ENCODE assay signal across 17 cellular contexts in the genomic region with DNA sequence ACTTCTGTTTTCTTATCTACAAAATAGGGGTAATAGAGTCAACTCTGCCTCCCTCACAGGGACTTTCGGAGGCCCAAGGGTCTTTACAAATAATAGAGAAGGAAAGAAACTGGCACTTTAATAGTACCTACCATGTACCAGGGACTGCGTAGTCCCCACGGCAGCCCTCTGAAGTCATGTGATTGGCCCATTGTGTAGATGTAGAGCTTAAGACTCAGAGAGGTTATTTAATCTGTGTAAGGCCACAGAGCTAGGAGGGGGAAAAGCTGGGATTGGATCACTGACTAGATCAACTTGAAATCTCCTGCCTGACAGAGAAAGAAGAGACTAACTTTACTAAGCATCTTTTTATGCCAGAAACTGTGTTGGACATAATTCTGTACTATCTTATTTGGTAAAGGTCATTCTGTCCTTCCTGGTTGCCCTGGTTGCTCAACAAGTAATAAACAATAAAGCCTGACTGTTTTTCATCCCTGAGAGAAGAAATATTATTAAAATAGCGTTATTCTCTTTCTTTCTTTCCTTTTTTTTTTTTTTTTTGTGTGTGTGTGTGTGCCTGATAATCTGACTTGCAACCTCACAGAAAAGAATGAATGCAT. TPM values are rescaled to one million over a fixed set of nuclear protein-coding genes. Genes with fewer than 3 reads are reported as not detected.
DNase-seq lines count a peak whose midpoint lies in the region; ATAC-seq, FAIRE-seq and TF ChIP-seq lines count a peak whose summit lies in the region.
"Had no signal": no experiment of that assay in that cellular context is flagged by ENCODE, and none has a peak within 500 bp of the region (broad histone marks: within the 10 kb centered on the region; RNA-seq: fewer than 3 reads in every experiment).

No MANE protein-coding gene starts in this region.

- H3K27ac ChIP-seq in right atrium auricular region (peak overlapping the region in 1 of 2 donors; percentile 33), lower lobe of right lung (peak overlapping the region; percentile 38), upper lobe of left lung (peak overlapping the region in 1 of 4 donors; percentile 8)
- H3K27ac ChIP-seq: foreskin keratinocyte, psoas muscle had no signal

- 85 to 89% methylated on average over 4 of the region's 4 CpGs for WGBS in upper lobe of left lung, 2 donors

- H3K9me3 Mint-ChIP-seq in activated naive CD8-positive, alpha-beta T cell treated with anti-CD3 and anti-CD28 coated beads, Interleukin-2, amount 50 U/mL, for 24 hours = no peaks in the 10 kb centered on the region

- H3K27me3 Mint-ChIP-seq in activated naive CD8-positive, alpha-beta T cell treated with anti-CD3 and anti-CD28 coated beads, Interleukin-2, amount 50 U/mL, for 24 hours = no peaks in the 10 kb centered on the region

- DNase-seq in Right ventricle myocardium inferior (ENCODE audit: missing footprints) (no peak), right atrium auricular region (ENCODE audit: low spot score) (no peak), lower lobe of right lung (no peak), upper lobe of left lung (no peak), HTR-8/SVneo (ENCODE audit: insufficient read length, low spot score) (no peak)
- no peak for DNase-seq in activated naive CD8-positive, alpha-beta T cell treated with anti-CD3 and anti-CD28 coated beads, Interleukin-2, amount 50 U/mL, for 24 hours
- DNase-seq in activated effector memory CD4-positive, alpha-beta T cell treated with Interleukin-2 at 50 U/mL for 16 hours = no peak
- DNase-seq: activated CD8-positive, alpha-beta memory T cell treated with anti-CD3 and anti-CD28 coated beads for 24 hours; foreskin keratinocyte; NCI-H1105; NCI-H446 treated with DMSO at 0.1 percent for 48 hours; psoas muscle; stimulated activated CD4-positive, alpha-beta T cell treated with anti-CD3 and anti-CD28 coated beads, Interleukin-2, amount 100 ng/mL, for 48 hours had no signal

- H3K9me3 ChIP-seq in right atrium auricular region (no peaks in the 10 kb centered on the region), lower lobe of right lung (no peaks in the 10 kb centered on the region), upper lobe of left lung (no peaks in the 10 kb centered on the region)
- H3K9me3 ChIP-seq: ascending aorta, psoas muscle had no signal

- H3K4me1 ChIP-seq in right atrium auricular region (peaks cover 0 to 30% of the 10 kb centered on the region in 2 donors), lower lobe of right lung (peaks cover 22% of the 10 kb centered on the region), upper lobe of left lung (peaks cover 0 to 12% (median 8%) of the 10 kb centered on the region in 4 donors)
- H3K4me1 ChIP-seq: ascending aorta, foreskin keratinocyte had no signal

- no peaks in the 10 kb centered on the region for H3K4me1 Mint-ChIP-seq in activated naive CD8-positive, alpha-beta T cell treated with anti-CD3 and anti-CD28 coated beads, Interleukin-2, amount 50 U/mL, for 24 hours

- peaks cover 60% of the 10 kb centered on the region for H3K36me3 Mint-ChIP-seq in activated naive CD8-positive, alpha-beta T cell treated with anti-CD3 and anti-CD28 coated beads, Interleukin-2, amount 50 U/mL, for 24 hours (ENCODE audit: low read depth)

- no peaks in the 10 kb centered on the region for H3K36me3 ChIP-seq in right atrium auricular region
- no peaks in the 10 kb centered on the region for H3K36me3 ChIP-seq in lower lobe of right lung
- H3K36me3 ChIP-seq in upper lobe of left lung = no peaks in the 10 kb centered on the region
- H3K36me3 ChIP-seq: ascending aorta had no signal

- intact Hi-C loops in Right ventricle myocardium inferior (cut with DNase I) = no loop called here
- intact Hi-C loops in lower lobe of right lung (cut with DNase I) = no loop called here

- TF ChIP-seq CTCF in right atrium auricular region (IDR thresholded peaks at IDR 0.05) = no peak
- no peak for TF ChIP-seq CTCF in lower lobe of right lung (IDR thresholded peaks at IDR 0.05)
- TF ChIP-seq CTCF in upper lobe of left lung (IDR thresholded peaks at IDR 0.05) = no peak

- peak overlapping the region; percentile 84 for H3K27ac Mint-ChIP-seq in activated naive CD8-positive, alpha-beta T cell treated with anti-CD3 and anti-CD28 coated beads, Interleukin-2, amount 50 U/mL, for 24 hours

- H3K4me3 ChIP-seq in right atrium auricular region (no peak overlapping the region), lower lobe of right lung (no peak overlapping the region), upper lobe of left lung (no peak overlapping the region)
- H3K4me3 ChIP-seq: psoas muscle had no signal

- no peak for TF ChIP-seq POLR2A in upper lobe of left lung (IDR thresholded peaks at IDR 0.05)

- H3K4me3 Mint-ChIP-seq in activated naive CD8-positive, alpha-beta T cell treated with anti-CD3 and anti-CD28 coated beads, Interleukin-2, amount 50 U/mL, for 24 hours = peak overlapping the region; percentile 63

- ATAC-seq in Right ventricle myocardium inferior (peak; percentile 68), lower lobe of right lung (no peak), upper lobe of left lung (ENCODE audit: low FRiP score in 2 of 2) (peak; percentile 36 to 41), GM18858 (IDR thresholded peaks at IDR 0.05; ENCODE audit: unreplicated experiment) (no peak)
- ATAC-seq in activated naive CD8-positive, alpha-beta T cell treated with anti-CD3 and anti-CD28 coated beads, Interleukin-2, amount 50 U/mL, for 24 hours = peak; percentile 6
- ATAC-seq: foreskin keratinocyte, Panc1, psoas muscle had no signal

- H3K27me3 ChIP-seq in right atrium auricular region (no peaks in the 10 kb centered on the region), lower lobe of right lung (ENCODE audit: low read depth) (no peaks in the 10 kb centered on the region), upper lobe of left lung (no peaks in the 10 kb centered on the region)
- H3K27me3 ChIP-seq: ascending aorta, foreskin keratinocyte had no signal

- no peak for TF ChIP-seq EP300 in upper lobe of left lung (IDR thresholded peaks at IDR 0.05)

- FAIRE-seq in HTR-8/SVneo (lab: Jason Lieb, UNC) = no peak
- FAIRE-seq: islet of Langerhans had no signal

RNA-seq across cellular contexts. Expression of a gene that starts 59.7 kb away (rescaled TPM):
- total RNA-seq in Right ventricle myocardium inferior (20.6 TPM), right atrium auricular region (10 to 100 TPM; 17.8 to 19.3 TPM), lower lobe of right lung (48.9 TPM), upper lobe of left lung (10 to 100 TPM; 15.8 to 69.1 (median 39.1) TPM)

Comparison
In these comparisons a context has a peak if more than half of its experiments do, and no peak if none do; other contexts are left out.
1. ATAC-seq: peak in Right ventricle myocardium inferior (single experiment), activated naive CD8-positive, alpha-beta T cell treated with anti-CD3 and anti-CD28 coated beads, Interleukin-2, amount 50 U/mL, for 24 hours (single experiment) and upper lobe of left lung (2 of 2); none in lower lobe of right lung (0 of 2) and GM18858 (single experiment).